In genomic region chrX:47583240-47583861, GRCh38 we compare ENCODE assay signal across 8 cellular contexts. TPM values are rescaled to one million over a fixed set of nuclear protein-coding genes. Genes with fewer than 3 reads are reported as not detected.
DNase-seq lines count a peak whose midpoint lies in the region; ATAC-seq and TF ChIP-seq lines count a peak whose summit lies in the region.

No MANE protein-coding gene starts in this region.

- H3K27ac ChIP-seq in A673 (ENCODE audit: low read depth, low read length, poor library complexity, severe bottlenecking), result peak overlapping the region; percentile 69
- peak overlapping the region; percentile 80 for H3K27ac ChIP-seq in GM23248
- peak overlapping the region; percentile 29 for H3K27ac ChIP-seq in naive thymus-derived CD4-positive, alpha-beta T cell (ENCODE audit: low read depth, low read length)

- peak overlapping the region; percentile 62 for H3K27ac Mint-ChIP-seq in central memory CD8-positive, alpha-beta T cell (ENCODE audit: low read depth)
- peak overlapping the region; percentile 26 to 87 (median 68) for H3K27ac Mint-ChIP-seq in naive thymus-derived CD4-positive, alpha-beta T cell

- H4K20me1 ChIP-seq in GM23248 (ENCODE audit: insufficient read depth), result no peaks in the 10 kb centered on the region

- H2AFZ ChIP-seq in GM23248, result no peak overlapping the region

- no peak for TF ChIP-seq CTCF in A673 (conservative IDR thresholded peaks at IDR 0.05; ENCODE audit: low read depth, low read length)

- H3K36me3 ChIP-seq in A673 (ENCODE audit: insufficient read depth, low read length, poor library complexity, severe bottlenecking), result peaks cover 9% of the 10 kb centered on the region
- H3K36me3 ChIP-seq in GM23248 (ENCODE audit: low read depth), result no peaks in the 10 kb centered on the region; the same call in 1 of the 2 replicates
- no peaks in the 10 kb centered on the region for H3K36me3 ChIP-seq in naive thymus-derived CD4-positive, alpha-beta T cell (ENCODE audit: control insufficient read depth in 2 of 3, insufficient read depth in 3 of 3, low read length in 3 of 3)

- H3K79me2 ChIP-seq in GM23248 (ENCODE audit: insufficient read depth), result peaks cover 24% of the 10 kb centered on the region

- peak overlapping the region; percentile 76 for H3K4me2 ChIP-seq in GM23248 (ENCODE audit: unreplicated experiment)

- DNase-seq in A673 (ENCODE audit: low spot score), result no peak
- no peak for DNase-seq in GM23248
- no peak for DNase-seq in central memory CD8-positive, alpha-beta T cell (ENCODE audit: low spot score in 2 of 2)
- DNase-seq in naive thymus-derived CD4-positive, alpha-beta T cell, result no peak
- DNase-seq in NCI-H82 (lab: John Stamatoyannopoulos, UW), result no peak
- no peak for DNase-seq in NCI-H2171 treated with DMSO at 0.1 percent for 48 hours (lab: John Stamatoyannopoulos, UW)
- DNase-seq in NCI-H146 (lab: John Stamatoyannopoulos, UW), result no peak

- peaks cover 24% of the 10 kb centered on the region; the same call in 1 of the 2 replicates for H3F3A ChIP-seq in GM23248 (ENCODE audit: insufficient read depth)

- no TSS peak for BruUV-seq in A673 (replicated peaks; lab: Mats Ljungman, UMichigan)

- CTCF ChIA-PET in A673 (lab: Charles Lee), result interaction anchor here (0.6 kb wide), 1 partner anchor 992 kb away, joined by 3 read pairs; no protein-coding TSS in a partner anchor
- CTCF ChIA-PET in naive thymus-derived CD4-positive, alpha-beta T cell (lab: Charles Lee), result no interaction called here

- H3K27me3 Mint-ChIP-seq in central memory CD8-positive, alpha-beta T cell, result no peaks in the 10 kb centered on the region
- no peaks in the 10 kb centered on the region for H3K27me3 Mint-ChIP-seq in naive thymus-derived CD4-positive, alpha-beta T cell

- H3K4me1 Mint-ChIP-seq in central memory CD8-positive, alpha-beta T cell, result peaks cover 27% of the 10 kb centered on the region
- peaks cover 15 to 35% (median 18%) of the 10 kb centered on the region in 7 donors for H3K4me1 Mint-ChIP-seq in naive thymus-derived CD4-positive, alpha-beta T cell

- in situ Hi-C loops in GM23248 (cut with MboI), result no loop called here

- H3K4me3 Mint-ChIP-seq in central memory CD8-positive, alpha-beta T cell, result peak overlapping the region; percentile 72
- peak overlapping the region in 9 of 10 donors; percentile 17 to 88 (median 43) for H3K4me3 Mint-ChIP-seq in naive thymus-derived CD4-positive, alpha-beta T cell

- 17 to 45% methylated on average over 4 to 7 of the region's 8 CpGs for WGBS in GM23248 (ENCODE audit: low coverage in 1 of 2, low lambda C conversion rate in 2 of 2, missing lambda C conversion rate in 2 of 2), 2 experiments

- H3K9me3 ChIP-seq in A673 (ENCODE audit: low read depth, low read length, poor library complexity, severe bottlenecking) (no peaks in the 10 kb centered on the region), GM23248 (ENCODE audit: low read depth) (no peaks in the 10 kb centered on the region)
- no peaks in the 10 kb centered on the region for H3K9me3 ChIP-seq in naive thymus-derived CD4-positive, alpha-beta T cell (ENCODE audit: control insufficient read depth in 2 of 3, low read length in 3 of 3)

- no peak for ATAC-seq in central memory CD8-positive, alpha-beta T cell (replicated peaks; ENCODE audit: extremely low read depth, poor library complexity, severe bottlenecking)
- ATAC-seq in naive thymus-derived CD4-positive, alpha-beta T cell, result no peak
- ATAC-seq in GM18861 (IDR thresholded peaks at IDR 0.05; ENCODE audit: unreplicated experiment), result no peak

- H3K9ac ChIP-seq in GM23248, result peak overlapping the region; percentile 94

- intact Hi-C loops in A673 (cut with micrococcal nuclease; ENCODE audit: unreplicated experiment), result no loop called here
- intact Hi-C loops in naive thymus-derived CD4-positive, alpha-beta T cell (cut with micrococcal nuclease), result loop anchor here (2.0 to 5.0 kb wide), 3 partner anchors 39 to 67 kb away; partner anchors contain the start of genes CFP (in 1 of the 2) and ELK1 (in 1 of the 2)

- H3K36me3 Mint-ChIP-seq in central memory CD8-positive, alpha-beta T cell (ENCODE audit: insufficient read depth), result no peaks in the 10 kb centered on the region
- H3K36me3 Mint-ChIP-seq in naive thymus-derived CD4-positive, alpha-beta T cell, result peaks cover 0 to 19% (median 0%) of the 10 kb centered on the region in 5 donors

- H3K4me1 ChIP-seq in A673 (ENCODE audit: insufficient read depth, low read length, poor library complexity, severe bottlenecking), result peaks cover 12% of the 10 kb centered on the region
- 0 out of 2 replicates have a peak, but pooled peaks cover 7% of the 10 kb centered on the region for H3K4me1 ChIP-seq in GM23248 (ENCODE audit: insufficient read depth)
- peaks cover 9 to 17% of the 10 kb centered on the region in 2 donors for H3K4me1 ChIP-seq in naive thymus-derived CD4-positive, alpha-beta T cell (ENCODE audit: control insufficient read depth in 2 of 2, insufficient read depth in 2 of 2, low read length in 2 of 2)

- no peaks in the 10 kb centered on the region for H3K9me2 ChIP-seq in GM23248 (ENCODE audit: insufficient read depth)

- POLR2A ChIA-PET in A673 (lab: Charles Lee; ENCODE audit: low non-redundant PET), result no interaction called here
- POLR2A ChIA-PET in naive thymus-derived CD4-positive, alpha-beta T cell (lab: Charles Lee), result interaction anchor here (0.7 to 1.6 kb wide), 2 partner anchors 12 to 40 kb away, joined by 4 to 8 read pairs; no protein-coding TSS in a partner anchor

- H3K27me3 ChIP-seq in A673 (replicated peaks; ENCODE audit: insufficient read depth, low read depth, low read length, poor library complexity) (no peaks in the 10 kb centered on the region), GM23248 (replicated peaks; ENCODE audit: insufficient read depth) (no peaks in the 10 kb centered on the region)
- H3K27me3 ChIP-seq in naive thymus-derived CD4-positive, alpha-beta T cell (ENCODE audit: control insufficient read depth in 2 of 2, insufficient read depth in 2 of 2, low read length in 2 of 2), result no peaks in the 10 kb centered on the region

- no peaks in the 10 kb centered on the region for H3K9me3 Mint-ChIP-seq in central memory CD8-positive, alpha-beta T cell
- peaks cover 0 to 2% (median 0%) of the 10 kb centered on the region in 11 donors for H3K9me3 Mint-ChIP-seq in naive thymus-derived CD4-positive, alpha-beta T cell

- H3K4me3 ChIP-seq in A673 (ENCODE audit: low read depth, low read length, poor library complexity, severe bottlenecking) (peak overlapping the region; percentile 57), GM23248 (peak overlapping the region; percentile 87)
- no peak overlapping the region for H3K4me3 ChIP-seq in naive thymus-derived CD4-positive, alpha-beta T cell (ENCODE audit: low read length)

RNA-seq across cellular contexts. Expression of gene TIMP1, which starts 1.1 kb away (rescaled TPM):
- 386 and 471 TPM in 2 replicates for total RNA-seq in A673 (2021)
- total RNA-seq in GM23248 (2014; rRNA removed; shearing (Covaris generic)), result 2,871 and 4,277 TPM in 2 replicates
- polyA plus RNA-seq in GM23248 (2016; fragmentation: Nextera tagmentation; extraction: Ambion mirVana), result 13,908 and 14,059 TPM in 2 replicates
- 100 to 1,000 TPM in 2 of 5 experiments, 10 to 100 TPM in 3; 47.0 to 117 (median 85.2) TPM for total RNA-seq in naive thymus-derived CD4-positive, alpha-beta T cell
- polyA plus RNA-seq in naive thymus-derived CD4-positive, alpha-beta T cell, result 10 to 100 TPM; 70.5 to 99.1 TPM

RNA-seq across cellular contexts. Expression of gene ARAF, which starts 22.3 kb away (rescaled TPM):
- total RNA-seq in A673 (2021), result 60.0 and 60.9 TPM in 2 replicates
- 21.4 and 32.0 TPM in 2 replicates for total RNA-seq in GM23248 (2014; rRNA removed; shearing (Covaris generic))
- polyA plus RNA-seq in GM23248 (2016; fragmentation: Nextera tagmentation; extraction: Ambion mirVana), result 74.8 and 78.0 TPM in 2 replicates
- total RNA-seq in naive thymus-derived CD4-positive, alpha-beta T cell, result 100 to 1,000 TPM in 4 of 5 experiments, 10 to 100 TPM in 1; 87.3 to 130 (median 118) TPM
- 100 to 1,000 TPM in 1 of 2 donors, 10 to 100 TPM in 1; 74.7 to 102 TPM for polyA plus RNA-seq in naive thymus-derived CD4-positive, alpha-beta T cell

RNA-seq across cellular contexts. Expression of gene SYN1, which starts 36.3 kb away (rescaled TPM):
- total RNA-seq in A673 (2021), result 8.1 and 9.2 TPM in 2 replicates
- total RNA-seq in GM23248 (2014; rRNA removed; shearing (Covaris generic)), result not detected in 2 replicates
- polyA plus RNA-seq in GM23248 (2016; fragmentation: Nextera tagmentation; extraction: Ambion mirVana), result 0.32 and 0.34 TPM in 2 replicates
- 1 to 10 TPM in 2 of 5 experiments, under 1 TPM in 3; 0.24 to 1.5 (median 0.97) TPM for total RNA-seq in naive thymus-derived CD4-positive, alpha-beta T cell
- under 1 TPM; 0.58 to 0.74 TPM for polyA plus RNA-seq in naive thymus-derived CD4-positive, alpha-beta T cell

RNA-seq across cellular contexts. Expression of gene CFP, which starts 46.4 kb away (rescaled TPM):
- 1.9 and 2.3 TPM in 2 replicates for total RNA-seq in A673 (2021)
- total RNA-seq in GM23248 (2014; rRNA removed; shearing (Covaris generic)), result 1.4 TPM in 1 of 2 replicates, not detected in the other
- polyA plus RNA-seq in GM23248 (2016; fragmentation: Nextera tagmentation; extraction: Ambion mirVana), result 0.15 TPM in 1 of 2 replicates, not detected in the other
- 100 to 1,000 TPM in 1 of 5 experiments, 10 to 100 TPM in 4; 32.8 to 164 (median 43.9) TPM for total RNA-seq in naive thymus-derived CD4-positive, alpha-beta T cell
- 10 to 100 TPM; 19.4 to 20.1 TPM for polyA plus RNA-seq in naive thymus-derived CD4-positive, alpha-beta T cell

Comparison
In these comparisons a context has a peak if more than half of its experiments do, and no peak if none do; other contexts are left out.
1. H3K27ac ChIP-seq: peak in every context shown above with its lines; median percentile 80 in GM23248; 69 in A673; 29 in naive thymus-derived CD4-positive, alpha-beta T cell.